ENCODE assay signal across 8 cellular contexts in genomic region chr20:41002842-41003142, GRCh38. TPM values are rescaled to one million over a fixed set of nuclear protein-coding genes. Genes with fewer than 3 reads are reported as not detected.
A peak's percentile ranks its signal among the peaks of the same experiment; 100 is the strongest.
DNase-seq lines count a peak whose midpoint lies in the region; ATAC-seq and TF ChIP-seq lines count a peak whose summit lies in the region.

No MANE protein-coding gene starts in this region.

- H3K4me3 ChIP-seq in HUES64 (ENCODE audit: low read length) (no peak overlapping the region), spleen (no peak overlapping the region)

- no peak for ATAC-seq in activated CD8-positive, alpha-beta T cell treated with anti-CD3 and anti-CD28 coated beads for 36 hours
- no peak for ATAC-seq in foreskin keratinocyte

- in situ Hi-C loops in KBM-7 (cut with MboI; ENCODE audit: low pct_unique_long_range_greater_than_20kb, low sequenced_read_pairs): no loop called here

- H3K36me3 ChIP-seq in HUES64 (ENCODE audit: insufficient read depth, low read length) (no peaks in the 10 kb centered on the region), spleen (no peaks in the 10 kb centered on the region)

- H3K27me3 ChIP-seq in HUES64 (ENCODE audit: insufficient read depth, low read length): no peaks in the 10 kb centered on the region
- no peaks in the 10 kb centered on the region for H3K27me3 ChIP-seq in foreskin keratinocyte
- no peaks in the 10 kb centered on the region for H3K27me3 ChIP-seq in spleen (replicated peaks in 1 of 7)

- H3K4me3 Mint-ChIP-seq in activated CD8-positive, alpha-beta T cell treated with anti-CD3 and anti-CD28 coated beads for 36 hours: peak overlapping the region; percentile 52

- peak overlapping the region; percentile 40 for H3K9ac ChIP-seq in HUES64 (ENCODE audit: low read depth, low read length)

- no peaks in the 10 kb centered on the region for H3K36me3 Mint-ChIP-seq in activated CD8-positive, alpha-beta T cell treated with anti-CD3 and anti-CD28 coated beads for 36 hours (ENCODE audit: low read depth)

- intact Hi-C loops in activated CD8-positive, alpha-beta T cell treated with anti-CD3 and anti-CD28 coated beads for 36 hours (cut with micrococcal nuclease): no loop called here
- intact Hi-C loops in spleen (cut with DNase I; ENCODE audit: low total_unique reads): no loop called here

- H3K27ac Mint-ChIP-seq in activated CD8-positive, alpha-beta T cell treated with anti-CD3 and anti-CD28 coated beads for 36 hours: peak overlapping the region; percentile 94

- TF ChIP-seq CTCF in activated CD8-positive, alpha-beta T cell treated with anti-CD3 and anti-CD28 coated beads for 36 hours (IDR thresholded peaks at IDR 0.05): no peak
- no peak for TF ChIP-seq CTCF in foreskin keratinocyte (conservative IDR thresholded peaks at IDR 0.05)
- TF ChIP-seq CTCF in spleen (IDR thresholded peaks at IDR 0.05 in 8 of 11, conservative IDR thresholded peaks at IDR 0.05 in 3 of 11): no peak

- H3K9me3 ChIP-seq in HUES64 (ENCODE audit: insufficient read depth, low read depth, low read length) (peaks cover 12% of the 10 kb centered on the region), spleen (peaks cover 0 to 12% (median 4%) of the 10 kb centered on the region in 8 donors)

- H3K27ac ChIP-seq in HUES64 (ENCODE audit: low read depth, low read length) (peak overlapping the region; percentile 89; the same call in 1 of the 2 replicates), foreskin keratinocyte (peak overlapping the region; percentile 99), spleen (peak overlapping the region in 7 of 8 donors; percentile 42 to 84 (median 60))

- WGBS in HUES64: no CpG with 5 or more reads among the region's 1 CpG
- 85 to 100% (median 87%) methylated on average over 1 of the region's 1 CpG for WGBS in spleen, 5 donors

- H3K27me3 Mint-ChIP-seq in activated CD8-positive, alpha-beta T cell treated with anti-CD3 and anti-CD28 coated beads for 36 hours: no peaks in the 10 kb centered on the region

- no peaks in the 10 kb centered on the region for H3K9me3 Mint-ChIP-seq in activated CD8-positive, alpha-beta T cell treated with anti-CD3 and anti-CD28 coated beads for 36 hours

- TF ChIP-seq POLR2A in spleen (IDR thresholded peaks at IDR 0.05): no peak

- CTCF ChIA-PET in activated CD8-positive, alpha-beta T cell treated with anti-CD3 and anti-CD28 coated beads for 36 hours (lab: Charles Lee): interaction anchor here (2.2 kb wide), 1 partner anchor 12 kb away, joined by 14 read pairs; no protein-coding TSS in a partner anchor

- peaks cover 10% of the 10 kb centered on the region for H3K4me1 ChIP-seq in HUES64 (ENCODE audit: insufficient read depth, low read length)
- H3K4me1 ChIP-seq in foreskin keratinocyte: peaks cover 23% of the 10 kb centered on the region
- H3K4me1 ChIP-seq in spleen: peaks cover 13 to 59% (median 35%) of the 10 kb centered on the region in 6 donors

- H3K4me1 Mint-ChIP-seq in activated CD8-positive, alpha-beta T cell treated with anti-CD3 and anti-CD28 coated beads for 36 hours (ENCODE audit: low read depth): peaks cover 21% of the 10 kb centered on the region

- no peak for DNase-seq in activated CD8-positive, alpha-beta T cell treated with anti-CD3 and anti-CD28 coated beads for 36 hours
- DNase-seq in foreskin keratinocyte: no peak
- DNase-seq in spleen: no peak
- DNase-seq in amygdala (lab: John Stamatoyannopoulos, UW): no peak
- DNase-seq in NOMO-1 treated with dmso at 0.1 percent for 144 hours (lab: John Stamatoyannopoulos, UW; ENCODE audit: unreplicated experiment): no peak
- no peak for DNase-seq in GM19240 (ENCODE audit: insufficient read length, low spot score)
- DNase-seq in KBM-7: no peak

- POLR2A ChIA-PET in activated CD8-positive, alpha-beta T cell treated with anti-CD3 and anti-CD28 coated beads for 36 hours (lab: Charles Lee): interaction anchor here (0.8 to 1.4 kb wide), 3 partner anchors 10 to 95 kb away, joined by 3 to 5 read pairs (median 3); no protein-coding TSS in a partner anchor

RNA-seq across cellular contexts. Expression of gene TOP1, which starts 25.8 kb away (rescaled TPM):
- 85.0 TPM for polyA plus RNA-seq in HUES64 (2013, experiment 1 of 2)
- 89.4 TPM for polyA plus RNA-seq in HUES64 (2013, experiment 2 of 2)
- 10 to 100 TPM; 81.0 to 81.1 TPM for total RNA-seq in activated CD8-positive, alpha-beta T cell treated with anti-CD3 and anti-CD28 coated beads for 36 hours
- total RNA-seq in foreskin keratinocyte (70.0 and 75.8 TPM in 2 replicates), spleen (10 to 100 TPM; 40.3 to 74.6 (median 52.7) TPM)
- polyA plus RNA-seq in foreskin keratinocyte (26.4 and 32.2 TPM in 2 replicates), spleen (10 to 100 TPM; 20.7 to 32.0 (median 27.4) TPM)
